13 cellular contexts compared by ENCODE assay signal in genomic region chr4:172786039-172786792, GRCh38.
DNase-seq lines count a peak whose midpoint lies in the region; ATAC-seq and TF ChIP-seq lines count a peak whose summit lies in the region.
"Had no signal": no experiment of that assay in that cellular context is flagged by ENCODE, and none has a peak within 500 bp of the region (broad histone marks: within the 10 kb centered on the region; RNA-seq: fewer than 3 reads in every experiment).

No MANE protein-coding gene starts in this region.

- H3K4me3 ChIP-seq in breast epithelium: no peak overlapping the region
- H3K4me3 ChIP-seq in fibroblast of the aortic adventitia (ENCODE audit: low read depth, low read length): no peak overlapping the region
- H3K4me3 ChIP-seq in upper lobe of right lung: no peak overlapping the region

- H3K4me1 Mint-ChIP-seq in MCF 10A (ENCODE audit: insufficient read depth, unreplicated experiment) (no peaks in the 10 kb centered on the region), endothelial cell (ENCODE audit: unreplicated experiment) (peaks cover 9% of the 10 kb centered on the region)
- H3K4me1 Mint-ChIP-seq: activated naive CD4-positive, alpha-beta T cell treated with anti-CD3 and anti-CD28 coated beads, Interleukin-2, amount 50 U/mL, for 24 hours; stimulated activated naive CD8-positive, alpha-beta T cell treated with anti-CD3 and anti-CD28 coated beads, Interleukin-15, amount 100 ng/mL, for 72 hours had no signal

- no peak overlapping the region for H3K27ac Mint-ChIP-seq in MCF 10A (ENCODE audit: low read depth, unreplicated experiment)
- H3K27ac Mint-ChIP-seq in endothelial cell (ENCODE audit: unreplicated experiment): no peak overlapping the region
- H3K27ac Mint-ChIP-seq: activated naive CD4-positive, alpha-beta T cell treated with anti-CD3 and anti-CD28 coated beads, Interleukin-2, amount 50 U/mL, for 24 hours; stimulated activated naive CD8-positive, alpha-beta T cell treated with anti-CD3 and anti-CD28 coated beads, Interleukin-15, amount 100 ng/mL, for 72 hours had no signal

- H3K4me3 Mint-ChIP-seq in MCF 10A (ENCODE audit: unreplicated experiment) (no peak overlapping the region), endothelial cell (ENCODE audit: unreplicated experiment) (no peak overlapping the region)
- H3K4me3 Mint-ChIP-seq: activated naive CD4-positive, alpha-beta T cell treated with anti-CD3 and anti-CD28 coated beads, Interleukin-2, amount 50 U/mL, for 24 hours; stimulated activated naive CD8-positive, alpha-beta T cell treated with anti-CD3 and anti-CD28 coated beads, Interleukin-15, amount 100 ng/mL, for 72 hours had no signal

- no peaks in the 10 kb centered on the region for H3K36me3 Mint-ChIP-seq in MCF 10A (ENCODE audit: insufficient read depth, unreplicated experiment)
- H3K36me3 Mint-ChIP-seq in endothelial cell (ENCODE audit: low read depth, unreplicated experiment): no peaks in the 10 kb centered on the region
- H3K36me3 Mint-ChIP-seq: activated naive CD4-positive, alpha-beta T cell treated with anti-CD3 and anti-CD28 coated beads, Interleukin-2, amount 50 U/mL, for 24 hours had no signal

- no peak for TF ChIP-seq POLR2A in breast epithelium (IDR thresholded peaks at IDR 0.05)

- CTCF ChIA-PET in MCF 10A (lab: Yijun Ruan, JAX): no interaction called here

- H3K27me3 ChIP-seq in breast epithelium (no peaks in the 10 kb centered on the region), upper lobe of right lung (no peaks in the 10 kb centered on the region)

- intact Hi-C loops in MCF 10A (cut with micrococcal nuclease) (no loop called here), breast epithelium (cut with DNase I; ENCODE audit: low total_unique reads) (loop anchor here (10.0 kb wide), 1 partner anchor 459 kb away; no protein-coding TSS in a partner anchor), upper lobe of right lung (cut with DNase I) (no loop called here)

- H3K4me1 ChIP-seq in breast epithelium (no peaks in the 10 kb centered on the region), upper lobe of right lung (no peaks in the 10 kb centered on the region)

- no TSS peak for BruUV-seq in MCF 10A (replicated peaks; lab: Mats Ljungman, UMichigan)

- no peak for TF ChIP-seq CTCF in MCF 10A (IDR thresholded peaks at IDR 0.05; ENCODE audit: unreplicated experiment)
- no peak for TF ChIP-seq CTCF in breast epithelium (IDR thresholded peaks at IDR 0.05)
- no peak for TF ChIP-seq CTCF in fibroblast of the aortic adventitia (IDR thresholded peaks at IDR 0.05; ENCODE audit: insufficient read depth, low read length)
- no peak for TF ChIP-seq CTCF in upper lobe of right lung (IDR thresholded peaks at IDR 0.05)
- TF ChIP-seq CTCF in endothelial cell (IDR thresholded peaks at IDR 0.05; ENCODE audit: unreplicated experiment): no peak

- POLR2A ChIA-PET in MCF 10A (lab: Yijun Ruan, JAX): interaction anchor here (0.6 kb wide), 1 partner anchor 16 kb away, joined by 4 read pairs; no protein-coding TSS in a partner anchor

- H3K27me3 Mint-ChIP-seq in MCF 10A (ENCODE audit: insufficient read depth, unreplicated experiment) (peaks cover 64% of the 10 kb centered on the region), endothelial cell (ENCODE audit: unreplicated experiment) (no peaks in the 10 kb centered on the region)
- H3K27me3 Mint-ChIP-seq: activated naive CD4-positive, alpha-beta T cell treated with anti-CD3 and anti-CD28 coated beads, Interleukin-2, amount 50 U/mL, for 24 hours; stimulated activated naive CD8-positive, alpha-beta T cell treated with anti-CD3 and anti-CD28 coated beads, Interleukin-15, amount 100 ng/mL, for 72 hours had no signal

- H3K9me3 ChIP-seq in breast epithelium: no peaks in the 10 kb centered on the region
- H3K9me3 ChIP-seq in upper lobe of right lung: no peaks in the 10 kb centered on the region

- no peak overlapping the region for H3K27ac ChIP-seq in breast epithelium
- no peak overlapping the region for H3K27ac ChIP-seq in upper lobe of right lung
- H3K27ac ChIP-seq: epithelial cell of prostate had no signal

- peak; percentile 41 for ATAC-seq in upper lobe of right lung
- no peak for ATAC-seq in GM18520 (IDR thresholded peaks at IDR 0.05; ENCODE audit: unreplicated experiment)
- ATAC-seq: stimulated activated naive CD8-positive, alpha-beta T cell treated with anti-CD3 and anti-CD28 coated beads, Interleukin-15, amount 100 ng/mL, for 72 hours had no signal

- H3K9me3 Mint-ChIP-seq in MCF 10A (ENCODE audit: unreplicated experiment): no peaks in the 10 kb centered on the region
- H3K9me3 Mint-ChIP-seq in endothelial cell (ENCODE audit: unreplicated experiment): no peaks in the 10 kb centered on the region
- H3K9me3 Mint-ChIP-seq: activated naive CD4-positive, alpha-beta T cell treated with anti-CD3 and anti-CD28 coated beads, Interleukin-2, amount 50 U/mL, for 24 hours; stimulated activated naive CD8-positive, alpha-beta T cell treated with anti-CD3 and anti-CD28 coated beads, Interleukin-15, amount 100 ng/mL, for 72 hours had no signal

- DNase-seq in MCF 10A (ENCODE audit: unreplicated experiment) (peak; percentile 9), breast epithelium (ENCODE audit: low spot score in 2 of 2) (no peak), SKM-1 (lab: John Stamatoyannopoulos, UW; ENCODE audit: unreplicated experiment) (peak; percentile 10), fibroblast of the aortic adventitia (ENCODE audit: low read depth) (peak; percentile 66), upper lobe of right lung (no peak), activated gamma-delta T cell (lab: John Stamatoyannopoulos, UW) (no peak), endothelial cell (ENCODE audit: low spot score) (no peak)
- DNase-seq: NCI-H2081 treated with DMSO at 0.1 percent for 48 hours; NCI-H774; stimulated activated naive CD8-positive, alpha-beta T cell treated with anti-CD3 and anti-CD28 coated beads, Interleukin-15, amount 100 ng/mL, for 72 hours had no signal

- H3K36me3 ChIP-seq in breast epithelium: no peaks in the 10 kb centered on the region
- H3K36me3 ChIP-seq in upper lobe of right lung: no peaks in the 10 kb centered on the region

Comparison
In these comparisons a context has a peak if more than half of its experiments do, and no peak if none do; other contexts are left out.
1. DNase-seq: peak in MCF 10A (single experiment), SKM-1 (single experiment) and fibroblast of the aortic adventitia (single experiment); none in breast epithelium (0 of 2), upper lobe of right lung (single experiment), activated gamma-delta T cell (single experiment) and endothelial cell (single experiment).